8 cellular contexts compared by ENCODE assay signal in genomic region chr22:23119492-23120414, GRCh38. TPM values are rescaled to one million over a fixed set of nuclear protein-coding genes. Genes with fewer than 3 reads are reported as not detected.
DNase-seq lines count a peak whose midpoint lies in the region; ATAC-seq, FAIRE-seq and TF ChIP-seq lines count a peak whose summit lies in the region.

No MANE protein-coding gene starts in this region.

- H3T11ph ChIP-seq in H9 (ENCODE audit: low read length), result no peak overlapping the region

- no peak for ATAC-seq in SK-N-SH treated with all-trans-retinoic acid at 6 μM for 48 hours

- H3K27ac ChIP-seq in brain microvascular endothelial cell, result no peak overlapping the region
- H3K27ac ChIP-seq in kidney (ENCODE audit: low read depth in 2 of 2, low read length in 2 of 2), result no peak overlapping the region
- no peak overlapping the region for H3K27ac ChIP-seq in H9 (ENCODE audit: insufficient read length, low read depth, low read length)

- H4K5ac ChIP-seq in H9 (ENCODE audit: insufficient read length, low read depth, low read length), result no peak overlapping the region

- in situ Hi-C loops in brain microvascular endothelial cell (cut with HindIII; ENCODE audit: low pct_ligation_motif_present, low sequenced_read_pairs), result no loop called here

- H2BK5ac ChIP-seq in H9 (ENCODE audit: insufficient read length, low read length), result no peak overlapping the region

- no peaks in the 10 kb centered on the region for H3K79me1 ChIP-seq in H9 (ENCODE audit: insufficient read depth, low read depth, low read length, poor library complexity, severe bottlenecking)

- intact Hi-C loops in kidney (cut with DNase I), result loop anchor here (10.0 kb wide), 1 partner anchor 155 kb away; no protein-coding TSS in a partner anchor

- no peak overlapping the region for H2AFZ ChIP-seq in H9 (ENCODE audit: low read length)

- no peaks in the 10 kb centered on the region for H4K20me1 ChIP-seq in H9 (ENCODE audit: control insufficient read depth, insufficient read depth, insufficient read length)

- H3K27me3 Mint-ChIP-seq in H9 (ENCODE audit: low read depth), result peaks cover 61% of the 10 kb centered on the region

- H2BK20ac ChIP-seq in H9 (ENCODE audit: low read depth, low read length, poor library complexity, severe bottlenecking), result no peak overlapping the region

- H3K27me3 ChIP-seq in brain microvascular endothelial cell (replicated peaks) (peaks cover 27% of the 10 kb centered on the region), H9 (ENCODE audit: insufficient read depth, low read length) (no peaks in the 10 kb centered on the region; the same call in 1 of the 2 replicates)

- H3K27ac Mint-ChIP-seq in H9, result peak overlapping the region in 1 of 3 experiments; percentile 79; a peak in 2 of 7 replicates

- H3K9me3 Mint-ChIP-seq in H9, result no peaks in the 10 kb centered on the region

- H3K9ac ChIP-seq in kidney (ENCODE audit: low read length in 2 of 2) (no peak overlapping the region), H9 (ENCODE audit: extremely low read depth, insufficient read length, low read length) (no peak overlapping the region)

- H4K8ac ChIP-seq in H9 (replicated peaks; ENCODE audit: insufficient read length, low read depth, low read length), result no peak overlapping the region

- no peaks in the 10 kb centered on the region for H3K79me2 ChIP-seq in H9 (ENCODE audit: insufficient read depth, low read length)

- no peak overlapping the region for H3K4ac ChIP-seq in H9 (ENCODE audit: low read depth, low read length)

- H3K56ac ChIP-seq in H9 (ENCODE audit: insufficient read length, low read depth, low read length), result no peak overlapping the region

- H3K23me2 ChIP-seq in H9 (ENCODE audit: insufficient read length, low read depth, low read length, poor library complexity, severe bottlenecking), result no peaks in the 10 kb centered on the region

- no peak overlapping the region for H4K91ac ChIP-seq in H9 (ENCODE audit: insufficient read length, low read depth, low read length)

- TF ChIP-seq CTCF in brain microvascular endothelial cell (IDR thresholded peaks at IDR 0.05; ENCODE audit: low read depth, low read length, missing control alignments) (no peak), kidney (IDR thresholded peaks at IDR 0.05; ENCODE audit: borderline replicate concordance, extremely low read depth, insufficient read depth) (no peak), H9 (conservative IDR thresholded peaks at IDR 0.05) (no peak; the same call in 2 of the 3 replicates)

- no peaks in the 10 kb centered on the region for H3K36me3 ChIP-seq in brain microvascular endothelial cell (replicated peaks)
- H3K36me3 ChIP-seq in kidney (ENCODE audit: control insufficient read depth in 1 of 2, insufficient read depth in 2 of 2, low read length in 2 of 2), result peaks cover 0 to 5% of the 10 kb centered on the region in 2 donors

- no peak overlapping the region for H2BK15ac ChIP-seq in H9 (ENCODE audit: low read depth, low read length)

- H3K4me1 Mint-ChIP-seq in H9, result peaks cover 10 to 17% of the 10 kb centered on the region in 2 experiments; a peak in 3 of 4 replicates

- no peaks in the 10 kb centered on the region for H3K4me1 ChIP-seq in kidney (ENCODE audit: control insufficient read depth in 1 of 2, insufficient read depth in 1 of 2, low read depth in 1 of 2, low read length in 2 of 2)
- no peaks in the 10 kb centered on the region for H3K4me1 ChIP-seq in H9 (ENCODE audit: insufficient read depth, low read length)

- H3K36me3 Mint-ChIP-seq in H9 (ENCODE audit: insufficient read depth in 1 of 3, low read depth in 3 of 3), result peaks cover 0 to 6% (median 0%) of the 10 kb centered on the region in 3 experiments; a peak in 3 of 7 replicates

- no peak overlapping the region for H2BK120ac ChIP-seq in H9 (ENCODE audit: low read depth, low read length, poor library complexity, severe bottlenecking)

- no peak overlapping the region for H3K23ac ChIP-seq in H9 (ENCODE audit: insufficient read length, low read depth, low read length)

- no peak overlapping the region for H2AK5ac ChIP-seq in H9 (ENCODE audit: insufficient read length, low read length)

- no CpG with 5 or more reads among the region's 15 CpGs for WGBS in H9 (ENCODE audit: extremely low coverage, insufficient read length, low lambda C conversion rate)

- H3K4me3 ChIP-seq in brain microvascular endothelial cell (ENCODE audit: low read depth, low read length) (no peak overlapping the region), kidney (ENCODE audit: low read length in 2 of 2) (no peak overlapping the region)

- no peak for FAIRE-seq in GM19239 (lab: Jason Lieb, UNC)
- FAIRE-seq in kidney (lab: Jason Lieb, UNC), result no peak

- no peak overlapping the region for H3K4me2 ChIP-seq in H9 (ENCODE audit: insufficient read depth, insufficient read length, low read length)

- H3K14ac ChIP-seq in H9 (ENCODE audit: insufficient read depth, low read length), result no peak overlapping the region

- no peak overlapping the region for H3K18ac ChIP-seq in H9 (ENCODE audit: insufficient read length, low read depth, low read length)

- no peak overlapping the region for H3K4me3 Mint-ChIP-seq in H9

- DNase-seq in GM19239 (ENCODE audit: insufficient read length, low spot score) (peak; percentile 61), brain microvascular endothelial cell (peak; percentile 2), kidney (no peak), NCI-H1417 treated with DMSO at 0.1 percent for 48 hours (lab: John Stamatoyannopoulos, UW) (no peak), H9 (no peak)
- DNase-seq in activated CD4-positive, alpha-beta T cell treated with anti-CD3 and anti-CD28 coated beads, Interleukin-2, amount 50 U/mL, for 1 hour, result peak; percentile 47
- peak; percentile 37 to 50 for DNase-seq in stimulated activated CD4-positive, alpha-beta T cell treated with anti-CD3 and anti-CD28 coated beads, Interleukin-2, amount 100 ng/mL, for 48 hours

- H3K9me3 ChIP-seq in kidney (ENCODE audit: control insufficient read depth in 1 of 2, low read length in 2 of 2) (no peaks in the 10 kb centered on the region), H9 (ENCODE audit: control insufficient read depth, low read depth, low read length) (no peaks in the 10 kb centered on the region)

- H2BK12ac ChIP-seq in H9 (ENCODE audit: insufficient read length, low read depth, low read length), result no peak overlapping the region

TF ChIP-seq in SK-N-SH treated with all-trans-retinoic acid at 6 μM for 48 hours, 23 proteins besides CTCF, POLR2A, EP300 and RAD21 (continues in another document):
- TF ChIP-seq ARNTL (CRISPR knock-in tag; IDR thresholded peaks at IDR 0.05; ENCODE audit: borderline replicate concordance, low read depth) (no peak), PPARA (CRISPR knock-in tag; IDR thresholded peaks at IDR 0.05; ENCODE audit: borderline replicate concordance) (no peak), ZFP30 (CRISPR knock-in tag; IDR thresholded peaks at IDR 0.05) (no peak), TCF4 (CRISPR knock-in tag; IDR thresholded peaks at IDR 0.05; ENCODE audit: borderline replicate concordance) (no peak), ZNF8 (CRISPR knock-in tag; IDR thresholded peaks at IDR 0.05) (no peak), ESRRG (CRISPR knock-in tag; IDR thresholded peaks at IDR 0.05) (no peak)
- TF ChIP-seq, protein P1, sequence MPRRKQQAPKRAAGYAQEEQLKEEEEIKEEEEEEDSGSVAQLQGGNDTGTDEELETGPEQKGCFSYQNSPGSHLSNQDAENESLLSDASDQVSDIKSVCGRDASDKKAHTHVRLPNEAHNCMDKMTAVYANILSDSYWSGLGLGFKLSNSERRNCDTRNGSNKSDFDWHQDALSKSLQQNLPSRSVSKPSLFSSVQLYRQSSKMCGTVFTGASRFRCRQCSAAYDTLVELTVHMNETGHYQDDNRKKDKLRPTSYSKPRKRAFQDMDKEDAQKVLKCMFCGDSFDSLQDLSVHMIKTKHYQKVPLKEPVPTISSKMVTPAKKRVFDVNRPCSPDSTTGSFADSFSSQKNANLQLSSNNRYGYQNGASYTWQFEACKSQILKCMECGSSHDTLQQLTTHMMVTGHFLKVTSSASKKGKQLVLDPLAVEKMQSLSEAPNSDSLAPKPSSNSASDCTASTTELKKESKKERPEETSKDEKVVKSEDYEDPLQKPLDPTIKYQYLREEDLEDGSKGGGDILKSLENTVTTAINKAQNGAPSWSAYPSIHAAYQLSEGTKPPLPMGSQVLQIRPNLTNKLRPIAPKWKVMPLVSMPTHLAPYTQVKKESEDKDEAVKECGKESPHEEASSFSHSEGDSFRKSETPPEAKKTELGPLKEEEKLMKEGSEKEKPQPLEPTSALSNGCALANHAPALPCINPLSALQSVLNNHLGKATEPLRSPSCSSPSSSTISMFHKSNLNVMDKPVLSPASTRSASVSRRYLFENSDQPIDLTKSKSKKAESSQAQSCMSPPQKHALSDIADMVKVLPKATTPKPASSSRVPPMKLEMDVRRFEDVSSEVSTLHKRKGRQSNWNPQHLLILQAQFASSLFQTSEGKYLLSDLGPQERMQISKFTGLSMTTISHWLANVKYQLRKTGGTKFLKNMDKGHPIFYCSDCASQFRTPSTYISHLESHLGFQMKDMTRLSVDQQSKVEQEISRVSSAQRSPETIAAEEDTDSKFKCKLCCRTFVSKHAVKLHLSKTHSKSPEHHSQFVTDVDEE (CRISPR knock-in tag; IDR thresholded peaks at IDR 0.05), result no peak
- TF ChIP-seq, protein P2, sequence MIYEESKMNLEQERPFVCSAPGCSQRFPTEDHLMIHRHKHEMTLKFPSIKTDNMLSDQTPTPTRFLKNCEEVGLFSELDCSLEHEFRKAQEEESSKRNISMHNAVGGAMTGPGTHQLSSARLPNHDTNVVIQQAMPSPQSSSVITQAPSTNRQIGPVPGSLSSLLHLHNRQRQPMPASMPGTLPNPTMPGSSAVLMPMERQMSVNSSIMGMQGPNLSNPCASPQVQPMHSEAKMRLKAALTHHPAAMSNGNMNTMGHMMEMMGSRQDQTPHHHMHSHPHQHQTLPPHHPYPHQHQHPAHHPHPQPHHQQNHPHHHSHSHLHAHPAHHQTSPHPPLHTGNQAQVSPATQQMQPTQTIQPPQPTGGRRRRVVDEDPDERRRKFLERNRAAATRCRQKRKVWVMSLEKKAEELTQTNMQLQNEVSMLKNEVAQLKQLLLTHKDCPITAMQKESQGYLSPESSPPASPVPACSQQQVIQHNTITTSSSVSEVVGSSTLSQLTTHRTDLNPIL (CRISPR knock-in tag; IDR thresholded peaks at IDR 0.05; ENCODE audit: low read depth), result no peak

RNA-seq across cellular contexts. Expression of gene RSPH14, which starts 22.0 kb away (rescaled TPM):
- total RNA-seq in kidney (5.2 TPM), H9 (2021) (not detected in 2 replicates)
- polyA plus RNA-seq in kidney (ENCODE audit: insufficient read depth, low read depth, low replicate concordance), result 11.9 TPM

RNA-seq across cellular contexts. Expression of gene RAB36, which starts 25.5 kb away (rescaled TPM):
- 30.5 TPM for total RNA-seq in kidney
- polyA plus RNA-seq in kidney (ENCODE audit: insufficient read depth, low read depth, low replicate concordance), result 9.7 TPM
- 0.92 and 1.4 TPM in 2 replicates for total RNA-seq in H9 (2021)

RNA-seq across cellular contexts. Expression of gene GNAZ, which starts 49.4 kb away (rescaled TPM):
- total RNA-seq in kidney (5.7 TPM), H9 (2021) (5.0 and 5.2 TPM in 2 replicates)
- 3.7 TPM for polyA plus RNA-seq in kidney (ENCODE audit: insufficient read depth, low read depth, low replicate concordance)

Comparison
In these comparisons a context has a peak if more than half of its experiments do, and no peak if none do; other contexts are left out.
1. DNase-seq: peak in GM19239 (single experiment), activated CD4-positive, alpha-beta T cell treated with anti-CD3 and anti-CD28 coated beads, Interleukin-2, amount 50 U/mL, for 1 hour (single experiment), brain microvascular endothelial cell (single experiment) and stimulated activated CD4-positive, alpha-beta T cell treated with anti-CD3 and anti-CD28 coated beads, Interleukin-2, amount 100 ng/mL, for 48 hours (2 of 2); none in kidney (single experiment), NCI-H1417 treated with DMSO at 0.1 percent for 48 hours (single experiment) and H9 (single experiment).
2. RNA of gene RAB36, which starts 25.5 kb away (total RNA-seq): 30.5 TPM in kidney (single experiment); 0.92 to 1.4 TPM in H9; every median in the first group is over 10 times any median in the second.